1 cellular context compared by ENCODE assay signal in genomic region chr16:61332461-61332860, GRCh38.
TF ChIP-seq lines count a peak whose summit lies in the region.

No MANE protein-coding gene starts in this region.

TF ChIP-seq in HepG2, 621 proteins besides CTCF, POLR2A, EP300 and RAD21 (continued from another document):
- peak; percentile 64 for TF ChIP-seq CEBPB (IDR thresholded peaks at IDR 0.05; ENCODE audit: borderline replicate concordance, low read depth, low read length)
